ENCODE assay signal across 16 cellular contexts in genomic region chr15:57680021-57680420, GRCh38. TPM values are rescaled to one million over a fixed set of nuclear protein-coding genes. Genes with fewer than 3 reads are reported as not detected.
A peak's percentile ranks its signal among the peaks of the same experiment; 100 is the strongest.
DNase-seq lines count a peak whose midpoint lies in the region; ATAC-seq, FAIRE-seq and TF ChIP-seq lines count a peak whose summit lies in the region.
"Had no signal": no experiment of that assay in that cellular context is flagged by ENCODE, and none has a peak within 500 bp of the region (broad histone marks: within the 10 kb centered on the region; RNA-seq: fewer than 3 reads in every experiment).

No MANE protein-coding gene starts in this region.

- CTCF ChIA-PET in AG04450 (lab: Charles Lee) = no interaction called here

- H3K27me3 ChIP-seq in AG04450 (ENCODE audit: control insufficient read depth, insufficient read depth, low read length) (no peaks in the 10 kb centered on the region), tibial nerve (no peaks in the 10 kb centered on the region)
- H3K27me3 ChIP-seq: colonic mucosa, suprapubic skin had no signal

- no peak for TF ChIP-seq EP300 in tibial nerve (IDR thresholded peaks at IDR 0.05)

- no peak for TF ChIP-seq POLR2A in tibial nerve (IDR thresholded peaks at IDR 0.05)

- H3K27ac ChIP-seq in AG04450 (ENCODE audit: low read depth, low read length) = peak overlapping the region; percentile 2
- no peak overlapping the region for H3K27ac ChIP-seq in tibial nerve
- H3K27ac ChIP-seq: colonic mucosa, suprapubic skin had no signal

- FAIRE-seq in HTR-8/SVneo (lab: Jason Lieb, UNC) = no peak

- H3K36me3 ChIP-seq in tibial nerve = no peaks in the 10 kb centered on the region
- H3K36me3 ChIP-seq: colonic mucosa, suprapubic skin had no signal

- H3K4me3 ChIP-seq in AG04450 (ENCODE audit: low read depth, low read length) = no peak overlapping the region
- no peak overlapping the region for H3K4me3 ChIP-seq in tibial nerve
- H3K4me3 ChIP-seq: colonic mucosa, suprapubic skin had no signal

- 88 to 89% methylated on average over 1 of the region's 1 CpG for WGBS in tibial nerve, 2 donors

- POLR2A ChIA-PET in AG04450 (lab: Yijun Ruan, JAX) = no interaction called here

- peaks cover 0 to 10% (median 0%) of the 10 kb centered on the region in 4 donors for H3K4me1 ChIP-seq in tibial nerve
- H3K4me1 ChIP-seq: colonic mucosa had no signal

- no peak for ATAC-seq in GM19023 (IDR thresholded peaks at IDR 0.05; ENCODE audit: unreplicated experiment)

- H3K9me3 ChIP-seq in AG04450 (ENCODE audit: control insufficient read depth, insufficient read depth, low read length) (no peaks in the 10 kb centered on the region), tibial nerve (no peaks in the 10 kb centered on the region)
- H3K9me3 ChIP-seq: colonic mucosa, suprapubic skin had no signal

- TF ChIP-seq CTCF in AG04450 (IDR thresholded peaks at IDR 0.05; ENCODE audit: low read depth, low read length) (no peak), tibial nerve (IDR thresholded peaks at IDR 0.05) (no peak)

- no peak for DNase-seq in AG04450 (ENCODE audit: low read depth, low spot score)
- DNase-seq in HTR-8/SVneo (ENCODE audit: insufficient read length, low spot score) = peak; percentile 23
- DNase-seq in amniotic stem cell (lab: John Stamatoyannopoulos, UW) = peak; percentile 62
- DNase-seq in kidney glomerular epithelial cell (lab: John Stamatoyannopoulos, UW) = peak; percentile 73
- DNase-seq in dermis blood vessel endothelial cell = no peak
- DNase-seq in tibial nerve (ENCODE audit: low spot score in 2 of 2) = no peak
- DNase-seq in GDM1 (lab: John Stamatoyannopoulos, UW) = no peak
- DNase-seq: activated T-cell treated with anti-CD3 and anti-CD28 coated beads, Interleukin-2, amount 50 U/mL, for 72 hours; CD8-positive, alpha-beta memory T cell; colonic mucosa; NCI-H446 treated with DMSO at 0.1 percent for 48 hours; nephron progenitor cell; stimulated activated CD4-positive, alpha-beta T cell treated with anti-CD3 and anti-CD28 coated beads, Interleukin-4, amount 100 ng/mL, for 1 hour; T-helper 9 cell had no signal

RNA-seq across cellular contexts. Expression of gene POLR2M, which starts 26.5 kb away (rescaled TPM):
- polyA plus RNA-seq in AG04450 (2011; rRNA removed) = 67.3 and 72.6 TPM in 2 replicates
- 55.0 and 74.2 TPM in 2 replicates for polyA minus RNA-seq in AG04450 (2011; rRNA and poly(A)+ RNA removed)
- 178 and 224 TPM in 2 replicates for total RNA-seq in dermis blood vessel endothelial cell
- 100 to 1,000 TPM in 1 of 4 donors, 10 to 100 TPM in 3; 32.7 to 643 (median 56.4) TPM for total RNA-seq in tibial nerve

Comparison
In these comparisons a context has a peak if more than half of its experiments do, and no peak if none do; other contexts are left out.
1. DNase-seq: peak in HTR-8/SVneo (single experiment), amniotic stem cell (single experiment) and kidney glomerular epithelial cell (single experiment); none in AG04450 (single experiment), dermis blood vessel endothelial cell (single experiment), tibial nerve (0 of 2) and GDM1 (single experiment).